Comparison of ENCODE assay signal across 8 cellular contexts in the genomic region with DNA sequence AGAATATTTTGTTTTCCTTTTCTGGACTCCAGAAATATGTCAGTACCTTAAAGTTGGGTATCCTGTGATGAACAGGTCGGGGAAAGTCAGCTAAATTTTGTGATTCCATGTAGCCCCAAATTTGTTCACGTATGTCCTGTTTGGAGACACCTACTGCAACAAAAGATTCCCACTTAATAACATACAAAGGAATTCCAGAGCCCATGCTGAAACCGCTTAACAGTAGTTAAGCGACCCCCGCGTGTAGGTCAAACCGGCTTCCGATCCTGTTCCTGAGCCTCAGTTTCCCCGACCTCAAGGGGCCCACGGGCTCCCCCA. TPM values are rescaled to one million over a fixed set of nuclear protein-coding genes. Genes with fewer than 3 reads are reported as not detected.
DNase-seq lines count a peak whose midpoint lies in the region; ATAC-seq, FAIRE-seq and TF ChIP-seq lines count a peak whose summit lies in the region.

No MANE protein-coding gene starts in this region.

- DNase-seq in A549 (ENCODE audit: low read depth in 1 of 2, low spot score in 1 of 2) = no peak
- no peak for DNase-seq in bronchial epithelial cell (ENCODE audit: low read depth)
- DNase-seq in SW 1271 (lab: John Stamatoyannopoulos, UW) = no peak
- DNase-seq in HT-29 (ENCODE audit: low spot score) = no peak

- no peak for FAIRE-seq in A549 (lab: Jason Lieb, UNC)
- no peak for FAIRE-seq in bronchial epithelial cell (lab: Jason Lieb, UNC)

- H3K4me1 ChIP-seq in A549 (peaks cover 4% of the 10 kb centered on the region; the same call in 1 of the 3 replicates), mesodermal cell (ENCODE audit: control insufficient read depth, insufficient read depth, low read length, poor library complexity, severe bottlenecking) (no peaks in the 10 kb centered on the region)

- TF ChIP-seq POLR2A in A549 (IDR thresholded peaks at IDR 0.05; ENCODE audit: low read length) = no peak

- no peaks in the 10 kb centered on the region for H3K27me3 ChIP-seq in bronchial epithelial cell (ENCODE audit: control insufficient read depth, insufficient read depth, low read length)

- TF ChIP-seq RAD21 in A549 (conservative IDR thresholded peaks at IDR 0.05 in 1 of 2, IDR thresholded peaks at IDR 0.05 in 1 of 2) = no peak

- ATAC-seq in A549 = peak in 1 of 2 experiments; percentile 5; a peak in 2 of 6 replicates
- ATAC-seq in HG03159 (IDR thresholded peaks at IDR 0.05; ENCODE audit: unreplicated experiment) = peak; percentile 11
- no peak for ATAC-seq in activated CD4-positive, CD25-positive, alpha-beta regulatory T cell treated with anti-CD3 and anti-CD28 coated beads, Interleukin-2, amount 50 U/mL, for 24 hours
- no peak for ATAC-seq in GM18909 (IDR thresholded peaks at IDR 0.05; ENCODE audit: poor library complexity, unreplicated experiment)

- TF ChIP-seq CTCF in A549 (IDR thresholded peaks at IDR 0.05) = no peak
- TF ChIP-seq CTCF in bronchial epithelial cell (IDR thresholded peaks at IDR 0.05; ENCODE audit: insufficient read depth, low read length, severe bottlenecking) = no peak

- POLR2A ChIA-PET in A549 (lab: Yijun Ruan, JAX) = no interaction called here

- WGBS in A549 (ENCODE audit: missing lambda C conversion rate) = 12% methylated on average over 10 of the region's 10 CpGs
- WGBS in mesodermal cell (ENCODE audit: insufficient coverage in 2 of 2), 2 experiments = 8 to 18% methylated on average over 8 to 10 of the region's 10 CpGs

- H3K36me3 ChIP-seq in bronchial epithelial cell (ENCODE audit: control insufficient read depth, insufficient read depth, low read length) (peaks cover 4% of the 10 kb centered on the region), mesodermal cell (ENCODE audit: control insufficient read depth, insufficient read depth, low read length) (peaks cover 34% of the 10 kb centered on the region)

- no peak for TF ChIP-seq EP300 in A549 (IDR thresholded peaks at IDR 0.05)

- H3K4me3 ChIP-seq in A549 = peak overlapping the region; percentile 82
- H3K4me3 ChIP-seq in bronchial epithelial cell (ENCODE audit: low read depth, low read length) = peak overlapping the region; percentile 97
- peak overlapping the region; percentile 87 for H3K4me3 ChIP-seq in mesodermal cell (ENCODE audit: extremely low read depth, insufficient read depth, low read length, poor library complexity, severe bottlenecking)

- CTCF ChIA-PET in A549 (lab: Yijun Ruan, JAX) = interaction anchor here (0.6 to 1.4 kb wide), 2 partner anchors 34 to 481 kb away, joined by 4 read pairs; no protein-coding TSS in a partner anchor

- H3K9me3 ChIP-seq in A549 (no peaks in the 10 kb centered on the region), mesodermal cell (ENCODE audit: control insufficient read depth, low read length) (no peaks in the 10 kb centered on the region)

- H3K27ac ChIP-seq in A549 (peak overlapping the region; percentile 84 to 97), mesodermal cell (ENCODE audit: low read depth, low read length, severe bottlenecking) (peak overlapping the region; percentile 84)

- H3K4me2 ChIP-seq in A549 = peak overlapping the region; percentile 78

TF ChIP-seq in A549, 52 proteins besides CTCF, POLR2A, EP300 and RAD21:
- TF ChIP-seq NFE2L2 (conservative IDR thresholded peaks at IDR 0.05; ENCODE audit: low read length) (no peak), ZNF302 (CRISPR knock-in tag; IDR thresholded peaks at IDR 0.05) (0 out of 2 replicates have a peak, but pooled peaks have one; percentile 24), TP53 (CRISPR knock-in tag; IDR thresholded peaks at IDR 0.05) (no peak), HOXA7 (CRISPR knock-in tag; IDR thresholded peaks at IDR 0.05) (0 out of 2 replicates have a peak, but pooled peaks have one; percentile 22), HDAC2 (IDR thresholded peaks at IDR 0.05) (no peak), ZFP36 (IDR thresholded peaks at IDR 0.05; ENCODE audit: borderline replicate concordance, partially characterized antibody) (no peak), FOSL2 (IDR thresholded peaks at IDR 0.05) (no peak), FOSL2 (CRISPR knock-in tag; IDR thresholded peaks at IDR 0.05) (no peak), TFCP2L1 (CRISPR knock-in tag; IDR thresholded peaks at IDR 0.05) (no peak), NR3C1 (IDR thresholded peaks at IDR 0.05) (no peak), SMC3 (IDR thresholded peaks at IDR 0.05) (no peak), EHF (CRISPR knock-in tag; IDR thresholded peaks at IDR 0.05) (no peak), CBX8 (IDR thresholded peaks at IDR 0.05) (no peak)
- TF ChIP-seq, protein P1, sequence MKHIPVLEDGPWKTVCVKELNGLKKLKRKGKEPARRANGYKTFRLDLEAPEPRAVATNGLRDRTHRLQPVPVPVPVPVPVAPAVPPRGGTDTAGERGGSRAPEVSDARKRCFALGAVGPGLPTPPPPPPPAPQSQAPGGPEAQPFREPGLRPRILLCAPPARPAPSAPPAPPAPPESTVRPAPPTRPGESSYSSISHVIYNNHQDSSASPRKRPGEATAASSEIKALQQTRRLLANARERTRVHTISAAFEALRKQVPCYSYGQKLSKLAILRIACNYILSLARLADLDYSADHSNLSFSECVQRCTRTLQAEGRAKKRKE (CRISPR knock-in tag; IDR thresholded peaks at IDR 0.05; ENCODE audit: low read depth) = 0 out of 2 replicates have a peak, but pooled peaks have one; percentile 35
- TF ChIP-seq, protein P2, sequence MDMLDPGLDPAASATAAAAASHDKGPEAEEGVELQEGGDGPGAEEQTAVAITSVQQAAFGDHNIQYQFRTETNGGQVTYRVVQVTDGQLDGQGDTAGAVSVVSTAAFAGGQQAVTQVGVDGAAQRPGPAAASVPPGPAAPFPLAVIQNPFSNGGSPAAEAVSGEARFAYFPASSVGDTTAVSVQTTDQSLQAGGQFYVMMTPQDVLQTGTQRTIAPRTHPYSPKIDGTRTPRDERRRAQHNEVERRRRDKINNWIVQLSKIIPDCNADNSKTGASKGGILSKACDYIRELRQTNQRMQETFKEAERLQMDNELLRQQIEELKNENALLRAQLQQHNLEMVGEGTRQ (IDR thresholded peaks at IDR 0.05) = no peak
- TF ChIP-seq, protein P3, sequence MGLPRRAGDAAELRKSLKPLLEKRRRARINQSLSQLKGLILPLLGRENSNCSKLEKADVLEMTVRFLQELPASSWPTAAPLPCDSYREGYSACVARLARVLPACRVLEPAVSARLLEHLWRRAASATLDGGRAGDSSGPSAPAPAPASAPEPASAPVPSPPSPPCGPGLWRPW (IDR thresholded peaks at IDR 0.05) = no peak

RNA-seq across cellular contexts. Expression of a gene that starts 0.5 kb away (rescaled TPM):
- polyA plus RNA-seq in A549 (2011; rRNA removed) = 14.9 and 16.9 TPM in 2 replicates
- 8.6 and 10.3 TPM in 2 replicates for polyA plus RNA-seq in A549 (2012; cell fraction: cytosol; rRNA removed)
- polyA plus RNA-seq in A549 (2012; cell fraction: nucleus; rRNA removed) = 27.4 and 28.9 TPM in 2 replicates
- polyA plus RNA-seq in A549 (2017; fragmentation: RNase III; extraction: RNeasy Plus Mini Kit Qiagen cat#74134 plus additional on column Dnase treatment) = 12.8 to 13.1 TPM (median 12.9 TPM) in 3 replicates
- 29.8 and 32.2 TPM in 2 replicates for polyA minus RNA-seq in A549 (2011; rRNA and poly(A)+ RNA removed)
- total RNA-seq in bronchial epithelial cell = 13.2 and 19.7 TPM in 2 replicates
- 19.2 TPM for polyA plus RNA-seq in mesodermal cell (2013, experiment 1 of 2)
- polyA plus RNA-seq in mesodermal cell (2013, experiment 2 of 2) = 17.6 TPM
- total RNA-seq in HT-29 (2014; rRNA removed; shearing (Covaris generic)) = 15.4 and 17.2 TPM in 2 replicates

RNA-seq across cellular contexts. Expression of a gene that starts 12.1 kb away (rescaled TPM):
- polyA plus RNA-seq in A549 (2011; rRNA removed) (0.06 and 0.09 TPM in 2 replicates), A549 (2017; fragmentation: RNase III; extraction: RNeasy Plus Mini Kit Qiagen cat#74134 plus additional on column Dnase treatment) (0.28 to 0.46 TPM (median 0.42 TPM) in 3 replicates)
- polyA plus RNA-seq in A549 (2012; cell fraction: cytosol; rRNA removed) = 0.32 and 0.36 TPM in 2 replicates
- polyA plus RNA-seq in A549 (2012; cell fraction: nucleus; rRNA removed) = 0.54 and 0.61 TPM in 2 replicates
- 0.08 and 0.19 TPM in 2 replicates for polyA minus RNA-seq in A549 (2011; rRNA and poly(A)+ RNA removed)
- total RNA-seq in bronchial epithelial cell = under 0.01 TPM in 1 of 2 replicates, not detected in the other
- 12.3 TPM for polyA plus RNA-seq in mesodermal cell (2013, experiment 1 of 2)
- polyA plus RNA-seq in mesodermal cell (2013, experiment 2 of 2) = 9.1 TPM
- total RNA-seq in HT-29 (2014; rRNA removed; shearing (Covaris generic)) = not detected in 2 replicates

RNA-seq across cellular contexts. Expression of a gene that starts 23.8 kb away (rescaled TPM):
- polyA plus RNA-seq in A549 (2011; rRNA removed) (0.48 and 0.50 TPM in 2 replicates), A549 (2017; fragmentation: RNase III; extraction: RNeasy Plus Mini Kit Qiagen cat#74134 plus additional on column Dnase treatment) (0.52 to 0.70 TPM (median 0.70 TPM) in 3 replicates)
- 0.62 and 1.5 TPM in 2 replicates for polyA plus RNA-seq in A549 (2012; cell fraction: cytosol; rRNA removed)
- 2.1 and 5.7 TPM in 2 replicates for polyA plus RNA-seq in A549 (2012; cell fraction: nucleus; rRNA removed)
- polyA minus RNA-seq in A549 (2011; rRNA and poly(A)+ RNA removed) = 0.33 and 0.34 TPM in 2 replicates
- total RNA-seq in bronchial epithelial cell = 1.1 and 1.5 TPM in 2 replicates
- polyA plus RNA-seq in mesodermal cell (2013, experiment 1 of 2) = 3.8 TPM
- polyA plus RNA-seq in mesodermal cell (2013, experiment 2 of 2) = 2.6 TPM
- total RNA-seq in HT-29 (2014; rRNA removed; shearing (Covaris generic)) = 0.26 and 2.6 TPM in 2 replicates

RNA-seq across cellular contexts. Expression of a gene that starts 44.2 kb away (rescaled TPM):
- not detected in 2 replicates for polyA plus RNA-seq in A549 (2011; rRNA removed)
- not detected in 2 replicates for polyA plus RNA-seq in A549 (2012; cell fraction: cytosol; rRNA removed)
- polyA plus RNA-seq in A549 (2012; cell fraction: nucleus; rRNA removed) = not detected in 2 replicates
- not detected in 3 replicates for polyA plus RNA-seq in A549 (2017; fragmentation: RNase III; extraction: RNeasy Plus Mini Kit Qiagen cat#74134 plus additional on column Dnase treatment)
- not detected in 2 replicates for polyA minus RNA-seq in A549 (2011; rRNA and poly(A)+ RNA removed)
- 0.26 TPM in 1 of 2 replicates, not detected in the other for total RNA-seq in bronchial epithelial cell
- polyA plus RNA-seq in mesodermal cell (2013, experiment 1 of 2) = 22.0 TPM
- polyA plus RNA-seq in mesodermal cell (2013, experiment 2 of 2) = 26.8 TPM
- not detected in 2 replicates for total RNA-seq in HT-29 (2014; rRNA removed; shearing (Covaris generic))
